In genomic region chr2:240561325-240561971, GRCh38 we compare ENCODE assay signal across 8 cellular contexts. TPM values are rescaled to one million over a fixed set of nuclear protein-coding genes. Genes with fewer than 3 reads are reported as not detected.
DNase-seq lines count a peak whose midpoint lies in the region; ATAC-seq and TF ChIP-seq lines count a peak whose summit lies in the region.

No MANE protein-coding gene starts in this region.

- H3K4me1 Mint-ChIP-seq in immature natural killer cell, result peaks cover 80 to 82% of the 10 kb centered on the region in 2 donors
- peaks cover 87% of the 10 kb centered on the region for H3K4me1 Mint-ChIP-seq in stimulated activated naive CD8-positive, alpha-beta T cell treated with anti-CD3 and anti-CD28 coated beads, Interleukin-15, amount 100 ng/mL, for 72 hours

- ATAC-seq in GM18909 (IDR thresholded peaks at IDR 0.05; ENCODE audit: poor library complexity, unreplicated experiment), result peak; percentile 4
- no peak for ATAC-seq in stimulated activated naive CD8-positive, alpha-beta T cell treated with anti-CD3 and anti-CD28 coated beads, Interleukin-15, amount 100 ng/mL, for 72 hours

- no peaks in the 10 kb centered on the region for H3K36me3 ChIP-seq in MM.1S (replicated peaks; ENCODE audit: insufficient read depth, low read length)

- H3K27me3 ChIP-seq in MM.1S (replicated peaks; ENCODE audit: insufficient read depth, low read length), result no peaks in the 10 kb centered on the region

- H3K27ac Mint-ChIP-seq in immature natural killer cell, result peak overlapping the region; percentile 90 to 98 (median 93)
- peak overlapping the region; percentile 94 to 96 for H3K27ac Mint-ChIP-seq in stimulated activated naive CD8-positive, alpha-beta T cell treated with anti-CD3 and anti-CD28 coated beads, Interleukin-15, amount 100 ng/mL, for 72 hours

- H3K9ac ChIP-seq in MM.1S (ENCODE audit: low read length), result peak overlapping the region; percentile 89

- no peaks in the 10 kb centered on the region for H3K9me3 ChIP-seq in MM.1S (replicated peaks; ENCODE audit: insufficient read depth, low read length)

- no peak for TF ChIP-seq CTCF in MM.1S (IDR thresholded peaks at IDR 0.05; ENCODE audit: low read length)

- H3K79me2 ChIP-seq in MM.1S (ENCODE audit: low read length), result peaks cover 76% of the 10 kb centered on the region

- H3K27me3 Mint-ChIP-seq in immature natural killer cell (ENCODE audit: low read depth in 3 of 3), result peaks cover 17 to 22% (median 22%) of the 10 kb centered on the region in 3 donors
- no peaks in the 10 kb centered on the region for H3K27me3 Mint-ChIP-seq in stimulated activated naive CD8-positive, alpha-beta T cell treated with anti-CD3 and anti-CD28 coated beads, Interleukin-15, amount 100 ng/mL, for 72 hours

- H3K27ac ChIP-seq in MM.1S (ENCODE audit: low read length), result peak overlapping the region; percentile 92

- H2AFZ ChIP-seq in MM.1S (ENCODE audit: low read length), result no peak overlapping the region

- no peaks in the 10 kb centered on the region for H3K9me3 Mint-ChIP-seq in immature natural killer cell
- H3K9me3 Mint-ChIP-seq in stimulated activated naive CD8-positive, alpha-beta T cell treated with anti-CD3 and anti-CD28 coated beads, Interleukin-15, amount 100 ng/mL, for 72 hours, result no peaks in the 10 kb centered on the region

- H3F3A ChIP-seq in MM.1S (ENCODE audit: insufficient read depth, low read length), result peaks cover 26% of the 10 kb centered on the region

- peak overlapping the region; percentile 83 for H3K4me3 ChIP-seq in MM.1S (ENCODE audit: low read length)

- peaks cover 0 to 13% (median 8%) of the 10 kb centered on the region in 3 donors for H3K36me3 Mint-ChIP-seq in immature natural killer cell

- H3K4me2 ChIP-seq in MM.1S (ENCODE audit: low read depth, low read length), result peak overlapping the region; percentile 80

- peak overlapping the region; percentile 83 to 91 (median 88) for H3K4me3 Mint-ChIP-seq in immature natural killer cell
- H3K4me3 Mint-ChIP-seq in stimulated activated naive CD8-positive, alpha-beta T cell treated with anti-CD3 and anti-CD28 coated beads, Interleukin-15, amount 100 ng/mL, for 72 hours, result peak overlapping the region; percentile 89 to 96

- H3K9me2 ChIP-seq in MM.1S (replicated peaks; ENCODE audit: insufficient read depth, low read length), result no peaks in the 10 kb centered on the region

- H4K20me1 ChIP-seq in MM.1S (ENCODE audit: insufficient read depth, low read length), result no peaks in the 10 kb centered on the region

- H3K4me1 ChIP-seq in MM.1S (ENCODE audit: low read length), result peaks cover 42% of the 10 kb centered on the region

- peak; percentile 80 for DNase-seq in A172 (ENCODE audit: low spot score)
- DNase-seq in MM.1S, result peak; percentile 64
- DNase-seq in amniotic epithelial cell (ENCODE audit: low read depth), result peak; percentile 89
- peak; percentile 25 to 43 (median 31) for DNase-seq in immature natural killer cell
- DNase-seq in stimulated activated naive CD8-positive, alpha-beta T cell treated with anti-CD3 and anti-CD28 coated beads, Interleukin-15, amount 100 ng/mL, for 72 hours, result peak in 1 of 2 donors; percentile 31
- DNase-seq in RPMI8226, result no peak
- no peak for DNase-seq in COLO668 (lab: John Stamatoyannopoulos, UW; ENCODE audit: unreplicated experiment)

RNA-seq across cellular contexts. Expression of gene DUSP28, which starts 1.3 kb away (rescaled TPM):
- total RNA-seq in A172 (2014; rRNA removed; shearing (Covaris generic)), result 12.3 and 12.6 TPM in 2 replicates
- polyA plus RNA-seq in immature natural killer cell, result 10 to 100 TPM; 13.7 to 27.4 (median 27.4) TPM

RNA-seq across cellular contexts. Expression of gene ANKMY1, which starts 3.7 kb away (rescaled TPM):
- 8.0 and 8.9 TPM in 2 replicates for total RNA-seq in A172 (2014; rRNA removed; shearing (Covaris generic))
- polyA plus RNA-seq in immature natural killer cell, result 10 to 100 TPM in 1 of 3 donors, 1 to 10 TPM in 2; 5.6 to 12.4 (median 7.3) TPM

RNA-seq across cellular contexts. Expression of gene RNPEPL1, which starts 6.8 kb away (rescaled TPM):
- total RNA-seq in A172 (2014; rRNA removed; shearing (Covaris generic)), result 13.5 and 19.8 TPM in 2 replicates
- 10 to 100 TPM; 46.5 to 51.4 (median 49.9) TPM for polyA plus RNA-seq in immature natural killer cell

RNA-seq across cellular contexts. Expression of gene CAPN10, which starts 25.1 kb away (rescaled TPM):
- 15.4 and 22.2 TPM in 2 replicates for total RNA-seq in A172 (2014; rRNA removed; shearing (Covaris generic))
- polyA plus RNA-seq in immature natural killer cell, result 10 to 100 TPM in 2 of 3 donors, 1 to 10 TPM in 1; 9.7 to 22.5 (median 11.6) TPM

Comparison
In these comparisons a context has a peak if more than half of its experiments do, and no peak if none do; other contexts are left out.
1. DNase-seq: peak in A172 (single experiment), MM.1S (single experiment), amniotic epithelial cell (single experiment) and immature natural killer cell (3 of 3); none in RPMI8226 (single experiment) and COLO668 (single experiment).